25 cellular contexts compared by ENCODE assay signal in the genomic region with DNA sequence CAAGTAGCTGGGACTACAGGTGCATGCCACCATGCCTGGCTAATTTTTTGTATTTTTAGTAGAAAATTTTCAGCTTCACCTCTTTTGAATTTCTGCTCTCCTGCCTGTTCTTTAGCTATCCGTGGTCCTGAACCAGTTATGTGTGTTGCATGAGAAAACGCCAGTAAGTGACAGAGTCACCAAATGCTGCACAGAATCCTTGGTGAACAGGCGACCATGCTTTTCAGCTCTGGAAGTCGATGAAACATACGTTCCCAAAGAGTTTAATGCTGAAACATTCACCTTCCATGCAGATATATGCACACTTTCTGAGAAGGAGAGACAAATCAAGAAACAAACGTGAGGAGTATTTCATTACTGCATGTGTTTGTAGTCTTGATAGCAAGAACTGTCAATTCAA. TPM values are rescaled to one million over a fixed set of nuclear protein-coding genes. Genes with fewer than 3 reads are reported as not detected.
DNase-seq lines count a peak whose midpoint lies in the region; ATAC-seq, FAIRE-seq and TF ChIP-seq lines count a peak whose summit lies in the region.
"Had no signal": no experiment of that assay in that cellular context is flagged by ENCODE, and none has a peak within 500 bp of the region (broad histone marks: within the 10 kb centered on the region; RNA-seq: fewer than 3 reads in every experiment).

No MANE protein-coding gene starts in this region.

- H4K8ac ChIP-seq in IMR-90 (ENCODE audit: low read depth in 2 of 2, low read length in 2 of 2) (no peak overlapping the region), neuronal stem cell (ENCODE audit: low read depth, low read length) (no peak overlapping the region)

- H3K56ac ChIP-seq in IMR-90 (ENCODE audit: extremely low read depth, insufficient read depth, low read length): no peak overlapping the region

- no peaks in the 10 kb centered on the region for H3K27me3 Mint-ChIP-seq in WTC11 (ENCODE audit: low read depth)
- H3K27me3 Mint-ChIP-seq: activated naive CD8-positive, alpha-beta T cell; dendritic cell treated with granulocyte-macrophage colony-stimulating factor and Interleukin-4, amounts not matched to agents 40 ng/mL and 50 ng/mL, for 4 days had no signal

- FAIRE-seq in H54 (lab: Jason Lieb, UNC): no peak
- FAIRE-seq: bronchial epithelial cell, pancreas had no signal

- CTCF ChIA-PET in IMR-90 (lab: Yijun Ruan, JAX) (no interaction called here), WTC11 (lab: Charles Lee) (interaction anchor here (1.4 to 2.4 kb wide), 2 partner anchors 14 to 28 kb away, joined by 3 to 7 read pairs; no protein-coding TSS in a partner anchor)

- H3K18ac ChIP-seq in IMR-90 (ENCODE audit: low read depth, low read length) (no peak overlapping the region), neuronal stem cell (ENCODE audit: low read length) (no peak overlapping the region)

- H3K79me1 ChIP-seq in IMR-90 (ENCODE audit: low read depth in 1 of 2, low read length in 2 of 2): no peaks in the 10 kb centered on the region
- no peaks in the 10 kb centered on the region for H3K79me1 ChIP-seq in neuronal stem cell (ENCODE audit: low read depth, low read length)

- H3K27ac Mint-ChIP-seq in WTC11: no peak overlapping the region
- H3K27ac Mint-ChIP-seq: activated naive CD8-positive, alpha-beta T cell; dendritic cell treated with granulocyte-macrophage colony-stimulating factor and Interleukin-4, amounts not matched to agents 40 ng/mL and 50 ng/mL, for 4 days; T-helper 2 cell treated with Interferon-gamma antibody and Interleukin-4, amounts not matched to agents 5 μg/mL and 100 μg/mL, for 36 hours had no signal

- H2BK12ac ChIP-seq in neuronal stem cell (ENCODE audit: low read length): no peak overlapping the region

- H4K20me1 ChIP-seq in IMR-90 (ENCODE audit: insufficient read depth, low read length): no peaks in the 10 kb centered on the region

- no CpG with 5 or more reads among the region's 6 CpGs for whole genome bisulfite sequencing in IMR-90 (ENCODE audit: extremely low coverage in 2 of 2, insufficient read length in 1 of 2), 2 experiments
- WGBS in neuronal stem cell (ENCODE audit: extremely low coverage in 2 of 2, insufficient read length in 2 of 2, insufficient replicate concordance in 1 of 2), 2 donors: no CpG with 5 or more reads among the region's 6 CpGs

- H3K9me3 Mint-ChIP-seq in WTC11: no peaks in the 10 kb centered on the region
- H3K9me3 Mint-ChIP-seq: dendritic cell treated with granulocyte-macrophage colony-stimulating factor and Interleukin-4, amounts not matched to agents 40 ng/mL and 50 ng/mL, for 4 days; T-helper 2 cell treated with Interferon-gamma antibody and Interleukin-4, amounts not matched to agents 5 μg/mL and 100 μg/mL, for 36 hours had no signal

- no peak overlapping the region for H3K14ac ChIP-seq in IMR-90 (replicated peaks; ENCODE audit: low read depth, low read length)
- no peak overlapping the region for H3K14ac ChIP-seq in neuronal stem cell (ENCODE audit: low read length)

- no peaks in the 10 kb centered on the region for H3K36me3 ChIP-seq in IMR-90 (ENCODE audit: control insufficient read depth, insufficient read depth, low read length)
- H3K36me3 ChIP-seq in neuronal stem cell (replicated peaks in 1 of 2; ENCODE audit: control insufficient read depth in 2 of 2, insufficient read depth in 2 of 2, low read length in 2 of 2): no peaks in the 10 kb centered on the region
- H3K36me3 ChIP-seq: tibial nerve had no signal

- H2BK20ac ChIP-seq in IMR-90 (ENCODE audit: low read depth, low read length): no peak overlapping the region

- no peak overlapping the region for H4K5ac ChIP-seq in IMR-90 (ENCODE audit: low read depth, low read length)

- DNase-seq in IMR-90 (peak; percentile 1), WTC11 (ENCODE audit: low spot score) (no peak), fibroblast of pulmonary artery (ENCODE audit: low read depth) (peak; percentile 35), neuronal stem cell (ENCODE audit: low spot score) (peak; percentile 4), H54 (ENCODE audit: insufficient read length, low spot score) (no peak), NCI-H2107 (lab: John Stamatoyannopoulos, UW) (no peak), glomerular visceral epithelial cell (ENCODE audit: extremely low spot score) (no peak)
- DNase-seq: activated CD4-positive, alpha-beta T cell treated with anti-CD3 and anti-CD28 coated beads for 1 hour; COR-L47; EL; glutamatergic neuron; NCI-H146; NCI-H748 treated with DMSO at 0.1 percent for 48 hours; pancreas; PC-9; stimulated activated naive CD8-positive, alpha-beta T cell treated with anti-CD3 and anti-CD28 coated beads, Interleukin-15, Interleukin-2, amounts not matched to agents 100 U/mL and 50 U/mL, for 24 hours had no signal

- H2AFZ ChIP-seq in IMR-90 (replicated peaks; ENCODE audit: low read length, poor library complexity) (no peak overlapping the region), neuronal stem cell (ENCODE audit: low read length) (no peak overlapping the region)
- H2AFZ ChIP-seq: PC-9 had no signal

- H2BK120ac ChIP-seq in IMR-90 (ENCODE audit: low read depth, low read length) (no peak overlapping the region), neuronal stem cell (ENCODE audit: low read depth, low read length) (no peak overlapping the region)

- TF ChIP-seq RAD21 in IMR-90 (IDR thresholded peaks at IDR 0.05; ENCODE audit: low read length): no peak

- no peak overlapping the region for H3K4ac ChIP-seq in IMR-90 (ENCODE audit: low read depth, low read length)
- H3K4ac ChIP-seq in neuronal stem cell (ENCODE audit: low read length): no peak overlapping the region

- intact Hi-C loops in IMR-90 (cut with micrococcal nuclease): no loop called here

- H2BK5ac ChIP-seq in IMR-90 (ENCODE audit: low read depth, low read length, poor library complexity, severe bottlenecking) (no peak overlapping the region), neuronal stem cell (ENCODE audit: low read length) (no peak overlapping the region)

- no peaks in the 10 kb centered on the region for H3K36me3 Mint-ChIP-seq in WTC11
- H3K36me3 Mint-ChIP-seq: activated naive CD8-positive, alpha-beta T cell had no signal

- H2AK9ac ChIP-seq in IMR-90 (replicated peaks; ENCODE audit: low read depth, low read length, poor library complexity): no peak overlapping the region

- H3K9me1 ChIP-seq in IMR-90 (ENCODE audit: insufficient read depth, low read length): no peaks in the 10 kb centered on the region

- in situ Hi-C loops in IMR-90 (cut with MboI; ENCODE audit: low sequenced_read_pairs): no loop called here

- H3K23ac ChIP-seq in IMR-90 (ENCODE audit: low read depth, low read length) (no peak overlapping the region), neuronal stem cell (ENCODE audit: low read depth, low read length, poor library complexity) (no peak overlapping the region)

- no peak overlapping the region for H2BK15ac ChIP-seq in IMR-90 (ENCODE audit: low read depth, low read length)
- no peak overlapping the region for H2BK15ac ChIP-seq in neuronal stem cell (ENCODE audit: low read length)

- no TSS peak for BruUV-seq in IMR-90 (replicated peaks; lab: Mats Ljungman, UMichigan)

- H2AK5ac ChIP-seq in IMR-90 (ENCODE audit: low read depth, low read length): no peak overlapping the region
- H2AK5ac ChIP-seq in neuronal stem cell (ENCODE audit: low read depth, low read length): no peak overlapping the region

- peaks cover 3% of the 10 kb centered on the region; the same call in 1 of the 2 replicates for H3K4me1 Mint-ChIP-seq in WTC11

- TF ChIP-seq POLR2A in IMR-90 (IDR thresholded peaks at IDR 0.05; ENCODE audit: low read depth, low read length): no peak
- TF ChIP-seq POLR2A in H54 (IDR thresholded peaks at IDR 0.05; ENCODE audit: low read depth, low read length): no peak

- H3K9ac ChIP-seq in IMR-90 (ENCODE audit: low read depth, low read length) (no peak overlapping the region), neuronal stem cell (ENCODE audit: low read depth, low read length, poor library complexity) (no peak overlapping the region)

- ATAC-seq in IMR-90 (ENCODE audit: low read depth) (no peak), WTC11 (no peak)
- ATAC-seq: pancreas; sciatic nerve; stimulated activated naive CD8-positive, alpha-beta T cell treated with anti-CD3 and anti-CD28 coated beads, Interleukin-15, Interleukin-2, amounts not matched to agents 100 U/mL and 50 U/mL, for 24 hours had no signal

- H3K27ac ChIP-seq in IMR-90 (ENCODE audit: insufficient read depth, low read length) (no peak overlapping the region), neuronal stem cell (replicated peaks; ENCODE audit: low read length) (no peak overlapping the region)
- H3K27ac ChIP-seq: pancreas, PC-9, tibial nerve had no signal

- TF ChIP-seq CTCF in IMR-90 (conservative IDR thresholded peaks at IDR 0.05; ENCODE audit: low read depth, low read length): no peak
- no peak for TF ChIP-seq CTCF in WTC11 (IDR thresholded peaks at IDR 0.05)
- TF ChIP-seq CTCF in fibroblast of pulmonary artery (IDR thresholded peaks at IDR 0.05; ENCODE audit: low read length, missing control alignments): no peak

- no peak overlapping the region for H3K4me2 ChIP-seq in IMR-90 (ENCODE audit: low read depth, low read length)
- H3K4me2 ChIP-seq in neuronal stem cell (ENCODE audit: insufficient read depth, low read length, poor library complexity, severe bottlenecking): no peak overlapping the region
- H3K4me2 ChIP-seq: PC-9 had no signal

- no peak overlapping the region for H4K91ac ChIP-seq in IMR-90 (ENCODE audit: insufficient read depth, low read depth, low read length)
- no peak overlapping the region for H4K91ac ChIP-seq in neuronal stem cell (ENCODE audit: low read depth, low read length, poor library complexity)

- no peaks in the 10 kb centered on the region for H3K9me3 ChIP-seq in IMR-90 (ENCODE audit: control insufficient read depth, insufficient read depth, low read length)
- H3K9me3 ChIP-seq in neuronal stem cell (replicated peaks in 1 of 2; ENCODE audit: control insufficient read depth in 2 of 2, insufficient read depth in 1 of 2, low read depth in 1 of 2, low read length in 2 of 2): no peaks in the 10 kb centered on the region
- H3K9me3 ChIP-seq: pancreas, tibial nerve had no signal

- POLR2A ChIA-PET in IMR-90 (lab: Charles Lee; ENCODE audit: unreplicated experiment) (no interaction called here), WTC11 (lab: Charles Lee) (no interaction called here)

- H3K4me3 Mint-ChIP-seq in WTC11: no peak overlapping the region
- H3K4me3 Mint-ChIP-seq: activated naive CD8-positive, alpha-beta T cell; dendritic cell treated with granulocyte-macrophage colony-stimulating factor and Interleukin-4, amounts not matched to agents 40 ng/mL and 50 ng/mL, for 4 days; T-helper 2 cell treated with Interferon-gamma antibody and Interleukin-4, amounts not matched to agents 5 μg/mL and 100 μg/mL, for 36 hours had no signal

- H3K4me3 ChIP-seq in IMR-90 (ENCODE audit: insufficient read depth, low read depth, low read length): no peak overlapping the region
- no peak overlapping the region for H3K4me3 ChIP-seq in fibroblast of pulmonary artery (replicated peaks; ENCODE audit: low read depth, low read length)
- H3K4me3 ChIP-seq in neuronal stem cell (ENCODE audit: low read length in 2 of 2): no peak overlapping the region
- H3K4me3 ChIP-seq: lung, pancreas, PC-9, tibial nerve had no signal

- dilution Hi-C loops in IMR-90 (cut with HindIII; ENCODE audit: low sequenced_read_pairs, unreplicated experiment): no loop called here

- H3K27me3 ChIP-seq in IMR-90 (ENCODE audit: control insufficient read depth, insufficient read depth, low read length) (peaks cover 2% of the 10 kb centered on the region; the same call in 1 of the 2 replicates), neuronal stem cell (ENCODE audit: control insufficient read depth in 3 of 3, insufficient read depth in 3 of 3, low read depth in 1 of 3, low read length in 3 of 3) (no peaks in the 10 kb centered on the region)
- H3K27me3 ChIP-seq: pancreas, tibial nerve had no signal

- H3K4me1 ChIP-seq in IMR-90 (ENCODE audit: control insufficient read depth, insufficient read depth, low read length) (no peaks in the 10 kb centered on the region), neuronal stem cell (ENCODE audit: control insufficient read depth in 2 of 2, insufficient read depth in 1 of 2, low read depth in 1 of 2, low read length in 2 of 2) (no peaks in the 10 kb centered on the region)
- H3K4me1 ChIP-seq: pancreas, tibial nerve had no signal

RNA-seq across cellular contexts. Expression of gene ALB, which starts 13.9 kb away (rescaled TPM):
- total RNA-seq in IMR-90 (2012; rRNA removed): not detected in 2 replicates
- not detected in 2 replicates for polyA plus RNA-seq in IMR-90 (2012; rRNA removed)
- not detected in 2 replicates for polyA plus RNA-seq in IMR-90 (2012; cell fraction: cytosol; rRNA removed)
- 0.25 TPM in 1 of 2 replicates, not detected in the other for polyA plus RNA-seq in IMR-90 (2012; cell fraction: nucleus; rRNA removed; ENCODE audit: low replicate concordance)
- total RNA-seq in WTC11 (2021): 23.4 to 35.4 TPM (median 27.4 TPM) in 3 replicates
- polyA plus RNA-seq in neuronal stem cell (2013, experiment 1 of 2): 0.60 TPM
- polyA plus RNA-seq in neuronal stem cell (2013, experiment 2 of 2): 0.57 TPM
- total RNA-seq: bronchial epithelial cell, epithelial cell of proximal tubule, PC-9, SK-MEL-5 had no signal

RNA-seq across cellular contexts. Expression of gene AFP, which starts 18.0 kb away (rescaled TPM):
- 0.56 and 1.3 TPM in 2 replicates for total RNA-seq in IMR-90 (2012; rRNA removed)
- 0.52 and 0.87 TPM in 2 replicates for polyA plus RNA-seq in IMR-90 (2012; rRNA removed)
- 0.53 and 0.57 TPM in 2 replicates for polyA plus RNA-seq in IMR-90 (2012; cell fraction: cytosol; rRNA removed)
- polyA plus RNA-seq in IMR-90 (2012; cell fraction: nucleus; rRNA removed; ENCODE audit: low replicate concordance): 0.29 and 0.31 TPM in 2 replicates
- total RNA-seq in WTC11 (2021): 1.1 to 1.8 TPM (median 1.8 TPM) in 3 replicates
- polyA plus RNA-seq in neuronal stem cell (2013, experiment 1 of 2): 0.20 TPM
- polyA plus RNA-seq in neuronal stem cell (2013, experiment 2 of 2): 0.11 TPM
- total RNA-seq: bronchial epithelial cell, sciatic nerve, SK-MEL-5, tibial nerve had no signal
- polyA plus RNA-seq: lung had no signal

Comparison
In these comparisons a context has a peak if more than half of its experiments do, and no peak if none do; other contexts are left out.
1. DNase-seq: peak in IMR-90 (single experiment), fibroblast of pulmonary artery (single experiment) and neuronal stem cell (single experiment); none in WTC11 (single experiment), H54 (single experiment), NCI-H2107 (single experiment) and glomerular visceral epithelial cell (single experiment).
2. RNA of gene ALB, which starts 13.9 kb away (total RNA-seq): 23.4 to 35.4 TPM in WTC11; not detected in IMR-90; every median in the first group is over 10 times any median in the second.